Comparison of ENCODE assay signal across 19 cellular contexts in the genomic region with DNA sequence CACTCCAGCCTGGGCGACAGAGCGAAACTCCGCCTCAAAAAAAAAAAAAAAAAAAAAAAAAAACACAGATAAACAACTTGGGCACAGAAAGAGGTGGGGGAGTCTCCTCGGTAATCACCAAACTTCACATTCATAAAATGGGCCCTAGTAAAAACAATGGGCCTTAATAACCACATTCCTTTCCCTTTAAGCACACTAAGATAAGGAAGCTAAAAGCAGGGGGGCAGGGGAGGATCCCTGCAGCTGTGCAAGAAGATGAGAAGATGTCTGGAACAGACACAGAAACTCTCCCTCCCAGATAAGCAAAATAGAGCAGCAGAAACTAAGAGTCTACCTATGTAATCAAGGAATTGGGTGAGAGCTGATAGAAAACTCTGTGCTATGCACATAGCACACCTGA.
"Had no signal": no experiment of that assay in that cellular context is flagged by ENCODE, and none has a peak within 500 bp of the region (broad histone marks: within the 10 kb centered on the region; RNA-seq: fewer than 3 reads in every experiment).

No MANE protein-coding gene starts in this region.

- H3K9ac ChIP-seq: neural progenitor cell had no signal

- H3K27ac ChIP-seq: cardiac muscle cell, gastroesophageal sphincter, heart left ventricle, left lung, neural progenitor cell, prostate gland, right atrium auricular region, thyroid gland had no signal

- H3K9me3 ChIP-seq: prostate gland, thyroid gland had no signal

- H3K4me1 ChIP-seq: gastroesophageal sphincter, heart left ventricle, left lung, prostate gland, right atrium auricular region, thyroid gland had no signal

- H3K27me3 ChIP-seq: cardiac muscle cell, gastroesophageal sphincter, heart left ventricle, left lung, neural progenitor cell, right atrium auricular region, thyroid gland had no signal

- H3K4me1 Mint-ChIP-seq: activated CD4-positive, alpha-beta T cell treated with anti-CD3 and anti-CD28 coated beads, Interleukin-2, amount 10 ng/mL, durations not matched to agents 24 days and 14 days; naive B cell had no signal

- H3K4me3 Mint-ChIP-seq: activated CD4-positive, alpha-beta T cell treated with anti-CD3 and anti-CD28 coated beads, Interleukin-2, amount 10 ng/mL, durations not matched to agents 24 days and 14 days; activated CD8-positive, alpha-beta T cell treated with anti-CD3 and anti-CD28 coated beads, Interleukin-2, amount 10 ng/mL, durations not matched to agents 7 days and 5 days; naive B cell; neural progenitor cell had no signal

- DNase-seq: activated CD4-positive, alpha-beta T cell treated with anti-CD3 and anti-CD28 coated beads, Interleukin-2, amount 10 ng/mL, durations not matched to agents 24 days and 14 days; activated CD8-positive, alpha-beta T cell treated with anti-CD3 and anti-CD28 coated beads, Interleukin-2, amount 10 ng/mL, durations not matched to agents 7 days and 5 days; activated effector memory CD4-positive, alpha-beta T cell treated with anti-CD3 and anti-CD28 coated beads, Interleukin-2, amount 50 U/mL, for 16 hours; activated naive CD4-positive, alpha-beta T cell treated with anti-CD3 and anti-CD28 coated beads, Interleukin-2, amount 50 U/mL, for 16 hours; activated T-cell treated with anti-CD3 and anti-CD28 coated beads, Interleukin-2, amount 50 U/mL, for 48 hours; heart left ventricle; kidney; left lung; mucosa of descending colon; naive B cell; stimulated activated CD4-positive, alpha-beta T cell treated with anti-CD3 and anti-CD28 coated beads, Interleukin-2, amount 100 ng/mL, for 24 hours; stimulated activated naive CD4-positive, alpha-beta T cell treated with Interleukin-2 at 50 U/mL for 16 hours; T-helper 2 cell; thyroid gland had no signal

- H3K4me3 ChIP-seq: cardiac muscle cell, gastroesophageal sphincter, heart left ventricle, left lung, mucosa of descending colon, neural progenitor cell, prostate gland, right atrium auricular region, thyroid gland had no signal

- ATAC-seq: activated CD8-positive, alpha-beta T cell treated with anti-CD3 and anti-CD28 coated beads, Interleukin-2, amount 10 ng/mL, durations not matched to agents 7 days and 5 days; gastroesophageal sphincter; heart left ventricle; left lung; mucosa of descending colon had no signal

- H3K27me3 Mint-ChIP-seq: activated CD4-positive, alpha-beta T cell treated with anti-CD3 and anti-CD28 coated beads, Interleukin-2, amount 10 ng/mL, durations not matched to agents 24 days and 14 days; naive B cell had no signal

- H3K4me2 ChIP-seq: neural progenitor cell had no signal

- H3K36me3 ChIP-seq: cardiac muscle cell, gastroesophageal sphincter, heart left ventricle, left lung, neural progenitor cell, prostate gland, right atrium auricular region, thyroid gland had no signal

- H3K9me3 Mint-ChIP-seq: activated CD4-positive, alpha-beta T cell treated with anti-CD3 and anti-CD28 coated beads, Interleukin-2, amount 10 ng/mL, durations not matched to agents 24 days and 14 days had no signal

- FAIRE-seq: kidney had no signal

- H3K27ac Mint-ChIP-seq: activated CD4-positive, alpha-beta T cell treated with anti-CD3 and anti-CD28 coated beads, Interleukin-2, amount 10 ng/mL, durations not matched to agents 24 days and 14 days; activated CD8-positive, alpha-beta T cell treated with anti-CD3 and anti-CD28 coated beads, Interleukin-2, amount 10 ng/mL, durations not matched to agents 7 days and 5 days; naive B cell; neural progenitor cell had no signal

- H2AFZ ChIP-seq: neural progenitor cell had no signal
